ENCODE assay signal across 1 cellular context in genomic region chr19:3520166-3521103, GRCh38.
TF ChIP-seq lines count a peak whose summit lies in the region.

No MANE protein-coding gene starts in this region.

TF ChIP-seq in HCT116, 20 proteins besides CTCF, POLR2A, EP300 and RAD21 (continued from another document):
- TF ChIP-seq REST (IDR thresholded peaks at IDR 0.05; ENCODE audit: low read depth) (no peak), ZNF274 (IDR thresholded peaks at IDR 0.05; ENCODE audit: low read depth, low read length) (no peak), EZH2 (IDR thresholded peaks at IDR 0.05) (no peak), MAX (IDR thresholded peaks at IDR 0.05) (no peak), FOSL1 (IDR thresholded peaks at IDR 0.05; ENCODE audit: low read depth) (no peak), EZH2phosphoT487 (IDR thresholded peaks at IDR 0.05; ENCODE audit: borderline replicate concordance) (no peak), CEBPB (IDR thresholded peaks at IDR 0.05; ENCODE audit: low read depth) (no peak), ELF1 (IDR thresholded peaks at IDR 0.05; ENCODE audit: borderline replicate concordance, low read depth) (no peak), ZFX (IDR thresholded peaks at IDR 0.05) (no peak), YY1 (IDR thresholded peaks at IDR 0.05; ENCODE audit: extremely low read depth, insufficient replicate concordance, low read depth, low read length) (no peak), POLR2AphosphoS5 (IDR thresholded peaks at IDR 0.05; ENCODE audit: low read depth, low read length) (no peak)
- TF ChIP-seq, protein P1, sequence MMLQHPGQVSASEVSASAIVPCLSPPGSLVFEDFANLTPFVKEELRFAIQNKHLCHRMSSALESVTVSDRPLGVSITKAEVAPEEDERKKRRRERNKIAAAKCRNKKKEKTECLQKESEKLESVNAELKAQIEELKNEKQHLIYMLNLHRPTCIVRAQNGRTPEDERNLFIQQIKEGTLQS (IDR thresholded peaks at IDR 0.05), result no peak
- TF ChIP-seq, protein P2, sequence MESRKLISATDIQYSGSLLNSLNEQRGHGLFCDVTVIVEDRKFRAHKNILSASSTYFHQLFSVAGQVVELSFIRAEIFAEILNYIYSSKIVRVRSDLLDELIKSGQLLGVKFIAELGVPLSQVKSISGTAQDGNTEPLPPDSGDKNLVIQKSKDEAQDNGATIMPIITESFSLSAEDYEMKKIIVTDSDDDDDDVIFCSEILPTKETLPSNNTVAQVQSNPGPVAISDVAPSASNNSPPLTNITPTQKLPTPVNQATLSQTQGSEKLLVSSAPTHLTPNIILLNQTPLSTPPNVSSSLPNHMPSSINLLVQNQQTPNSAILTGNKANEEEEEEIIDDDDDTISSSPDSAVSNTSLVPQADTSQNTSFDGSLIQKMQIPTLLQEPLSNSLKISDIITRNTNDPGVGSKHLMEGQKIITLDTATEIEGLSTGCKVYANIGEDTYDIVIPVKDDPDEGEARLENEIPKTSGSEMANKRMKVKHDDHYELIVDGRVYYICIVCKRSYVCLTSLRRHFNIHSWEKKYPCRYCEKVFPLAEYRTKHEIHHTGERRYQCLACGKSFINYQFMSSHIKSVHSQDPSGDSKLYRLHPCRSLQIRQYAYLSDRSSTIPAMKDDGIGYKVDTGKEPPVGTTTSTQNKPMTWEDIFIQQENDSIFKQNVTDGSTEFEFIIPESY (IDR thresholded peaks at IDR 0.05; ENCODE audit: extremely low read depth, insufficient replicate concordance, low read length), result no peak
